18 cellular contexts compared by ENCODE assay signal in genomic region chr10:451856-452255, GRCh38.
DNase-seq lines count a peak whose midpoint lies in the region; ATAC-seq and TF ChIP-seq lines count a peak whose summit lies in the region.
"Had no signal": no experiment of that assay in that cellular context is flagged by ENCODE, and none has a peak within 500 bp of the region (broad histone marks: within the 10 kb centered on the region; RNA-seq: fewer than 3 reads in every experiment).

No MANE protein-coding gene starts in this region.

- no CpG with 5 or more reads among the region's 7 CpGs for WGBS in trophoblast cell (ENCODE audit: extremely low coverage, insufficient coverage, insufficient read length)

- no peaks in the 10 kb centered on the region for H3K27me3 Mint-ChIP-seq in CD4-positive, CD25-positive, alpha-beta regulatory T cell
- H3K27me3 Mint-ChIP-seq in brain (peaks cover 5% of the 10 kb centered on the region), endothelial cell (ENCODE audit: unreplicated experiment) (peaks cover 16% of the 10 kb centered on the region)
- H3K27me3 Mint-ChIP-seq: progenitor cell of endocrine pancreas had no signal

- no peak overlapping the region for H4K12ac ChIP-seq in trophoblast cell (ENCODE audit: low read depth, low read length)

- no peak overlapping the region for H4K8ac ChIP-seq in trophoblast cell (ENCODE audit: low read depth, low read length)

- H3K4me3 ChIP-seq in CD4-positive, CD25-positive, alpha-beta regulatory T cell (ENCODE audit: low read depth, low read length) = peak overlapping the region; percentile 78
- H3K4me3 ChIP-seq in DOHH2 (ENCODE audit: low read length) (no peak overlapping the region), trophoblast cell (ENCODE audit: low read depth, low read length) (no peak overlapping the region)
- H3K4me3 ChIP-seq: hepatocyte, left lung, uterus had no signal

- no peak overlapping the region for H2BK5ac ChIP-seq in trophoblast cell (ENCODE audit: low read depth, low read length, poor library complexity)

- peak overlapping the region; percentile 70; the same call in 1 of the 2 replicates for H3K4me2 ChIP-seq in DOHH2 (ENCODE audit: low read length)
- no peak overlapping the region for H3K4me2 ChIP-seq in trophoblast cell (ENCODE audit: low read length)
- H3K4me2 ChIP-seq: hepatocyte had no signal

- peak overlapping the region; percentile 27 to 93 (median 83) for H3K27ac Mint-ChIP-seq in CD4-positive, CD25-positive, alpha-beta regulatory T cell
- H3K27ac Mint-ChIP-seq in brain = peak overlapping the region in 3 of 5 experiments; percentile 49 to 93 (median 67)
- H3K27ac Mint-ChIP-seq in endothelial cell (ENCODE audit: unreplicated experiment) = no peak overlapping the region

- peaks cover 6% of the 10 kb centered on the region for H3K79me1 ChIP-seq in trophoblast cell (ENCODE audit: low read length)

- H2BK120ac ChIP-seq in trophoblast cell (ENCODE audit: insufficient read depth, low read length, poor library complexity) = no peak overlapping the region

- H3K36me3 Mint-ChIP-seq in CD4-positive, CD25-positive, alpha-beta regulatory T cell = no peaks in the 10 kb centered on the region
- peaks cover 23% of the 10 kb centered on the region for H3K36me3 Mint-ChIP-seq in brain
- peaks cover 10% of the 10 kb centered on the region for H3K36me3 Mint-ChIP-seq in endothelial cell (ENCODE audit: low read depth, unreplicated experiment)

- H3K4ac ChIP-seq in trophoblast cell (ENCODE audit: low read depth, low read length) = no peak overlapping the region

- no peaks in the 10 kb centered on the region for H3K27me3 ChIP-seq in CD4-positive, CD25-positive, alpha-beta regulatory T cell (ENCODE audit: control insufficient read depth, insufficient read depth, low read length)
- H3K27me3 ChIP-seq in DOHH2 (ENCODE audit: control insufficient read depth, low read length) (no peaks in the 10 kb centered on the region), trophoblast cell (ENCODE audit: insufficient read depth, low read length) (no peaks in the 10 kb centered on the region)
- H3K27me3 ChIP-seq: dorsolateral prefrontal cortex, hepatocyte, left lung, uterus had no signal

- no peak overlapping the region for H3K14ac ChIP-seq in trophoblast cell (ENCODE audit: low read length)

- no peaks in the 10 kb centered on the region for H3K9me2 ChIP-seq in DOHH2 (replicated peaks; ENCODE audit: control insufficient read depth, low read length)

- DNase-seq in CD4-positive, CD25-positive, alpha-beta regulatory T cell = no peak
- DNase-seq in trophoblast cell (no peak), endothelial cell (ENCODE audit: low spot score) (no peak), NK-92 (lab: John Stamatoyannopoulos, UW; ENCODE audit: unreplicated experiment) (no peak)
- DNase-seq in central memory CD4-positive, alpha-beta T cell = no peak
- DNase-seq: activated gamma-delta T cell; activated T-cell treated with anti-CD3 and anti-CD28 coated beads for 4 hours; dorsolateral prefrontal cortex; left lung; NCI-H1694 treated with DMSO at 0.1 percent for 48 hours; SHP77; stimulated activated CD4-positive, alpha-beta T cell treated with anti-CD3 and anti-CD28 coated beads, Interleukin-1b, Interleukin-23, amount 100 ng/mL, for 48 hours; uterus had no signal

- no peak overlapping the region for H2BK12ac ChIP-seq in trophoblast cell (ENCODE audit: low read length)

- H3K4me1 Mint-ChIP-seq in CD4-positive, CD25-positive, alpha-beta regulatory T cell = peaks cover 0 to 53% (median 23%) of the 10 kb centered on the region in 4 donors
- H3K4me1 Mint-ChIP-seq in brain (peaks cover 61% of the 10 kb centered on the region), endothelial cell (ENCODE audit: unreplicated experiment) (peaks cover 30% of the 10 kb centered on the region)

- ATAC-seq in CD4-positive, CD25-positive, alpha-beta regulatory T cell (ENCODE audit: low read depth in 2 of 2) = no peak

- H3K23ac ChIP-seq in trophoblast cell (ENCODE audit: low read length) = no peak overlapping the region

- H2AFZ ChIP-seq in trophoblast cell (ENCODE audit: insufficient read depth, low read length, poor library complexity) = no peak overlapping the region
- H2AFZ ChIP-seq: hepatocyte had no signal

- no peaks in the 10 kb centered on the region for H3K36me3 ChIP-seq in CD4-positive, CD25-positive, alpha-beta regulatory T cell (ENCODE audit: control insufficient read depth, insufficient read depth, low read length)
- peaks cover 11% of the 10 kb centered on the region for H3K36me3 ChIP-seq in DOHH2 (ENCODE audit: control insufficient read depth, low read length)
- no peaks in the 10 kb centered on the region for H3K36me3 ChIP-seq in trophoblast cell (ENCODE audit: control insufficient read depth in 1 of 2, insufficient read depth in 2 of 2, low read length in 2 of 2)
- H3K36me3 ChIP-seq: left lung, uterus had no signal

- no peak overlapping the region for H3K18ac ChIP-seq in trophoblast cell (ENCODE audit: low read length)

- H3K9ac ChIP-seq in trophoblast cell (ENCODE audit: low read length) = no peak overlapping the region

- H3K27ac ChIP-seq in CD4-positive, CD25-positive, alpha-beta regulatory T cell (ENCODE audit: insufficient read depth, low read length, poor library complexity, severe bottlenecking) = peak overlapping the region; percentile 74
- H3K27ac ChIP-seq in DOHH2 (ENCODE audit: low read depth, low read length) = peak overlapping the region; percentile 51; the same call in 1 of the 2 replicates
- H3K27ac ChIP-seq in trophoblast cell (ENCODE audit: low read depth, low read length) = no peak overlapping the region
- H3K27ac ChIP-seq: left lung, uterus had no signal

- peaks cover 5% of the 10 kb centered on the region for H4K20me1 ChIP-seq in DOHH2 (ENCODE audit: control insufficient read depth, insufficient read depth, low read depth, low read length)

- H3K9me3 Mint-ChIP-seq in CD4-positive, CD25-positive, alpha-beta regulatory T cell = no peaks in the 10 kb centered on the region
- peaks cover 0 to 1% (median 0%) of the 10 kb centered on the region in 5 experiments for H3K9me3 Mint-ChIP-seq in brain
- no peaks in the 10 kb centered on the region for H3K9me3 Mint-ChIP-seq in endothelial cell (ENCODE audit: unreplicated experiment)

- TF ChIP-seq CTCF in DOHH2 (IDR thresholded peaks at IDR 0.05; ENCODE audit: low read depth, low read length, poor library complexity, severe bottlenecking) (no peak), brain (conservative IDR thresholded peaks at IDR 0.05) (no peak), endothelial cell (IDR thresholded peaks at IDR 0.05; ENCODE audit: unreplicated experiment) (no peak)

- peaks cover 33% of the 10 kb centered on the region for H3K4me1 ChIP-seq in CD4-positive, CD25-positive, alpha-beta regulatory T cell (ENCODE audit: control insufficient read depth, insufficient read depth, low read length, poor library complexity, severe bottlenecking)
- H3K4me1 ChIP-seq in DOHH2 (ENCODE audit: control insufficient read depth, low read length) (peaks cover 32% of the 10 kb centered on the region), trophoblast cell (ENCODE audit: control insufficient read depth in 1 of 2, insufficient read depth in 2 of 2, low read length in 2 of 2) (peaks cover 9 to 19% of the 10 kb centered on the region in 2 experiments)
- H3K4me1 ChIP-seq: left lung, uterus had no signal

- H4K91ac ChIP-seq in trophoblast cell (ENCODE audit: low read depth, low read length) = peak overlapping the region; percentile 22

- no peak overlapping the region for H2AK5ac ChIP-seq in trophoblast cell (ENCODE audit: low read length)

- no peaks in the 10 kb centered on the region for H3K9me3 ChIP-seq in CD4-positive, CD25-positive, alpha-beta regulatory T cell (ENCODE audit: control insufficient read depth in 2 of 2, low read length in 2 of 2)
- H3K9me3 ChIP-seq in DOHH2 (ENCODE audit: control insufficient read depth, insufficient read depth, low read length) (no peaks in the 10 kb centered on the region), trophoblast cell (ENCODE audit: insufficient read depth, low read depth, low read length) (no peaks in the 10 kb centered on the region)
- H3K9me3 ChIP-seq: left lung, uterus had no signal

- peak overlapping the region in 3 of 4 donors; percentile 61 to 85 (median 84) for H3K4me3 Mint-ChIP-seq in CD4-positive, CD25-positive, alpha-beta regulatory T cell
- H3K4me3 Mint-ChIP-seq in brain (peak overlapping the region in 1 of 5 experiments; percentile 13), endothelial cell (ENCODE audit: unreplicated experiment) (no peak overlapping the region)
- H3K4me3 Mint-ChIP-seq: neural crest cell had no signal

- H3K79me2 ChIP-seq in DOHH2 (ENCODE audit: control insufficient read depth, low read length) (peaks cover 22% of the 10 kb centered on the region), trophoblast cell (ENCODE audit: control insufficient read depth, insufficient read depth, low read length, poor library complexity) (no peaks in the 10 kb centered on the region)

- H3F3A ChIP-seq in DOHH2 (ENCODE audit: control insufficient read depth, insufficient read depth) = peaks cover 21% of the 10 kb centered on the region; the same call in 1 of the 2 replicates
